ENCODE assay signal across 15 cellular contexts in the genomic region with DNA sequence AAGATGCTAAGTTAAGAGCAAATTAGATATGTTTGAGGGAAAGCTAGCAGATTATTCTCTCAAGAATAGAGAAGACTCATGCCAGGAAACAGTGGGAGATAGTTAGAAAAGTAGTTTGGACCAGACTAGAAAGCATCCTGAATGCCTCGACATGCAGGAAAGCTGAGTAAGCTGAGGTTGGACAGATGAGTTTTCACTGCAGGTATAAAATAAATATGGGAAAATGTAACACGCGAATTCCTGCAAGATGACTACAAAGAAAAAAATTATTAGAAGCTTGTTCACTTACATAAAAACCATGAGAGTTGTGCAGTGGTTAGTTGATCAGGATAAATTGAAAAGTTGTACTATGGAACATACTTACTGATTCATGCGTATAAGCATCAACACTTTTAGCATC.
DNase-seq lines count a peak whose midpoint lies in the region; ATAC-seq, FAIRE-seq and TF ChIP-seq lines count a peak whose summit lies in the region.
"Had no signal": no experiment of that assay in that cellular context is flagged by ENCODE, and none has a peak within 500 bp of the region (broad histone marks: within the 10 kb centered on the region; RNA-seq: fewer than 3 reads in every experiment).

No MANE protein-coding gene starts in this region.

- FAIRE-seq in astrocyte (lab: Jason Lieb, UNC), result no peak

- H3K9ac ChIP-seq in Loucy (ENCODE audit: low read depth, low read length, poor library complexity, severe bottlenecking) (no peak overlapping the region), astrocyte (ENCODE audit: low read length) (peak overlapping the region; percentile 38)
- H3K9ac ChIP-seq: BLaER1, KMS-11, SK-N-SH had no signal

- H3K27me3 ChIP-seq in Loucy (ENCODE audit: insufficient read depth, low read length, poor library complexity, severe bottlenecking) (no peaks in the 10 kb centered on the region), astrocyte (ENCODE audit: insufficient read depth, low read length) (no peaks in the 10 kb centered on the region), foreskin keratinocyte (no peaks in the 10 kb centered on the region)
- H3K27me3 ChIP-seq: BLaER1 had no signal

- peak overlapping the region; percentile 41 for H3K27ac ChIP-seq in astrocyte (ENCODE audit: low read depth, low read length)
- H3K27ac ChIP-seq in foreskin keratinocyte, result no peak overlapping the region
- no peak overlapping the region for H3K27ac ChIP-seq in OCI-LY7 (ENCODE audit: low read depth, low read length, poor library complexity, severe bottlenecking)
- H3K27ac ChIP-seq: BLaER1, KMS-11 had no signal

- CTCF ChIA-PET in OCI-LY7 (lab: Charles Lee; ENCODE audit: unreplicated experiment), result no interaction called here

- H2AFZ ChIP-seq in Loucy (ENCODE audit: low read length), result 0 out of 2 replicates have a peak overlapping the region, but pooled peaks have one; percentile 13
- peak overlapping the region; percentile 37 for H2AFZ ChIP-seq in astrocyte (ENCODE audit: low read depth, low read length)
- H2AFZ ChIP-seq in OCI-LY7 (ENCODE audit: low read length), result no peak overlapping the region
- H2AFZ ChIP-seq: GM23338 had no signal

- H3K27me3 Mint-ChIP-seq in astrocyte (ENCODE audit: low read depth, unreplicated experiment), result no peaks in the 10 kb centered on the region
- no peaks in the 10 kb centered on the region for H3K27me3 Mint-ChIP-seq in activated T-helper 1 cell treated with anti-CD3 and anti-CD28 coated beads, Interleukin-12 subunit alpha, Interleukin-12 subunit beta, Interleukin-2, Interleukin-4 antibody, amounts not matched to agents 30 ng/mL and 10 ng/mL and 1 ng/mL, durations not matched to agents 14 hours and 24 hours and 36 hours (ENCODE audit: insufficient read depth)
- H3K27me3 Mint-ChIP-seq: CD8-positive, alpha-beta memory T cell had no signal

- H3K79me2 ChIP-seq in Loucy (ENCODE audit: insufficient read depth, low read length), result no peaks in the 10 kb centered on the region
- H3K79me2 ChIP-seq in astrocyte (ENCODE audit: insufficient read depth, low read length), result no peaks in the 10 kb centered on the region
- H3K79me2 ChIP-seq in OCI-LY7 (ENCODE audit: insufficient read depth, low read depth, low read length), result no peaks in the 10 kb centered on the region

- ATAC-seq in foreskin keratinocyte, result peak; percentile 78
- ATAC-seq: GM23338 had no signal

- POLR2A ChIA-PET in OCI-LY7 (lab: Charles Lee), result interaction anchor here (0.6 kb wide), 1 partner anchor 1559 kb away, joined by 3 read pairs; no protein-coding TSS in a partner anchor

- peaks cover 11% of the 10 kb centered on the region for H3K4me1 Mint-ChIP-seq in astrocyte (ENCODE audit: low read depth, unreplicated experiment)
- H3K4me1 Mint-ChIP-seq in activated T-helper 1 cell treated with anti-CD3 and anti-CD28 coated beads, Interleukin-12 subunit alpha, Interleukin-12 subunit beta, Interleukin-2, Interleukin-4 antibody, amounts not matched to agents 30 ng/mL and 10 ng/mL and 1 ng/mL, durations not matched to agents 14 hours and 24 hours and 36 hours (ENCODE audit: low read depth), result no peaks in the 10 kb centered on the region
- H3K4me1 Mint-ChIP-seq: CD8-positive, alpha-beta memory T cell had no signal

- H3K36me3 Mint-ChIP-seq in astrocyte (ENCODE audit: low read depth, unreplicated experiment), result no peaks in the 10 kb centered on the region
- no peaks in the 10 kb centered on the region for H3K36me3 Mint-ChIP-seq in activated T-helper 1 cell treated with anti-CD3 and anti-CD28 coated beads, Interleukin-12 subunit alpha, Interleukin-12 subunit beta, Interleukin-2, Interleukin-4 antibody, amounts not matched to agents 30 ng/mL and 10 ng/mL and 1 ng/mL, durations not matched to agents 14 hours and 24 hours and 36 hours (ENCODE audit: low read depth)
- H3K36me3 Mint-ChIP-seq: CD8-positive, alpha-beta memory T cell had no signal

- H3K4me3 Mint-ChIP-seq in astrocyte (ENCODE audit: unreplicated experiment), result no peak overlapping the region
- H3K4me3 Mint-ChIP-seq in activated T-helper 1 cell treated with anti-CD3 and anti-CD28 coated beads, Interleukin-12 subunit alpha, Interleukin-12 subunit beta, Interleukin-2, Interleukin-4 antibody, amounts not matched to agents 30 ng/mL and 10 ng/mL and 1 ng/mL, durations not matched to agents 14 hours and 24 hours and 36 hours, result no peak overlapping the region
- H3K4me3 Mint-ChIP-seq: CD8-positive, alpha-beta memory T cell; GM23338 had no signal

- intact Hi-C loops in activated T-helper 1 cell treated with anti-CD3 and anti-CD28 coated beads, Interleukin-12 subunit alpha, Interleukin-12 subunit beta, Interleukin-2, Interleukin-4 antibody, amounts not matched to agents 30 ng/mL and 10 ng/mL and 1 ng/mL, durations not matched to agents 14 hours and 24 hours and 36 hours (cut with micrococcal nuclease), result no loop called here
- intact Hi-C loops in OCI-LY7 (cut with micrococcal nuclease; ENCODE audit: unreplicated experiment), result no loop called here

- no peaks in the 10 kb centered on the region for H4K20me1 ChIP-seq in Loucy (ENCODE audit: insufficient read depth, low read length, poor library complexity, severe bottlenecking)
- no peaks in the 10 kb centered on the region for H4K20me1 ChIP-seq in astrocyte (ENCODE audit: insufficient read depth, low read length)
- H4K20me1 ChIP-seq in OCI-LY7 (ENCODE audit: insufficient read depth, low read length), result no peaks in the 10 kb centered on the region
- H4K20me1 ChIP-seq: BLaER1 had no signal

- H3K27ac Mint-ChIP-seq in astrocyte (ENCODE audit: unreplicated experiment), result no peak overlapping the region
- no peak overlapping the region for H3K27ac Mint-ChIP-seq in activated T-helper 1 cell treated with anti-CD3 and anti-CD28 coated beads, Interleukin-12 subunit alpha, Interleukin-12 subunit beta, Interleukin-2, Interleukin-4 antibody, amounts not matched to agents 30 ng/mL and 10 ng/mL and 1 ng/mL, durations not matched to agents 14 hours and 24 hours and 36 hours
- H3K27ac Mint-ChIP-seq: CD8-positive, alpha-beta memory T cell; GM23338 had no signal

- DNase-seq in astrocyte (ENCODE audit: low read depth) (peak; percentile 37), foreskin keratinocyte (peak; percentile 89 to 95), DMS 273 treated with DMSO at 0.1 percent for 48 hours (lab: John Stamatoyannopoulos, UW) (no peak), OCI-LY7 (ENCODE audit: low spot score) (no peak)
- DNase-seq in activated T-helper 1 cell treated with anti-CD3 and anti-CD28 coated beads, Interleukin-12 subunit alpha, Interleukin-12 subunit beta, Interleukin-2, Interleukin-4 antibody, amounts not matched to agents 30 ng/mL and 10 ng/mL and 1 ng/mL, durations not matched to agents 14 hours and 24 hours and 36 hours (ENCODE audit: low spot score), result no peak
- DNase-seq in NK-92 treated with Interleukin-12 subunit alpha and Interleukin-12 subunit beta, amount 100 ng/mL, for 24 hours (lab: John Stamatoyannopoulos, UW), result no peak
- DNase-seq: CD8-positive, alpha-beta memory T cell; NCI-H1105 treated with DMSO at 0.1 percent for 48 hours; NCI-H187; NCI-H446; SK-N-SH had no signal

- no peak overlapping the region for H3K4me2 ChIP-seq in Loucy (ENCODE audit: low read depth, low read length, poor library complexity, severe bottlenecking)
- peak overlapping the region; percentile 70 for H3K4me2 ChIP-seq in astrocyte (ENCODE audit: low read length)
- H3K4me2 ChIP-seq in OCI-LY7 (ENCODE audit: low read length), result no peak overlapping the region
- H3K4me2 ChIP-seq: BLaER1, GM23338, KMS-11, SK-N-SH had no signal

- BruUV-seq in OCI-LY7 (replicated peaks; lab: Mats Ljungman, UMichigan), result no TSS peak

- no peaks in the 10 kb centered on the region for H3K9me3 Mint-ChIP-seq in astrocyte (ENCODE audit: unreplicated experiment)
- no peaks in the 10 kb centered on the region for H3K9me3 Mint-ChIP-seq in activated T-helper 1 cell treated with anti-CD3 and anti-CD28 coated beads, Interleukin-12 subunit alpha, Interleukin-12 subunit beta, Interleukin-2, Interleukin-4 antibody, amounts not matched to agents 30 ng/mL and 10 ng/mL and 1 ng/mL, durations not matched to agents 14 hours and 24 hours and 36 hours
- H3K9me3 Mint-ChIP-seq: GM23338 had no signal

- no peak overlapping the region for H3K4me3 ChIP-seq in Loucy (ENCODE audit: low read length, poor library complexity, severe bottlenecking)
- no peak overlapping the region for H3K4me3 ChIP-seq in astrocyte (ENCODE audit: insufficient read depth, low read depth, low read length)
- H3K4me3 ChIP-seq in OCI-LY7 (ENCODE audit: low read depth, low read length, poor library complexity, severe bottlenecking), result no peak overlapping the region
- H3K4me3 ChIP-seq: BLaER1, GM23338 had no signal

- H3K9me2 ChIP-seq in Loucy (replicated peaks; ENCODE audit: low read depth, low read length) (no peaks in the 10 kb centered on the region), OCI-LY7 (ENCODE audit: insufficient read depth, low read length) (no peaks in the 10 kb centered on the region)
- H3K9me2 ChIP-seq: SK-N-SH had no signal

- TF ChIP-seq CTCF in Loucy (conservative IDR thresholded peaks at IDR 0.05; ENCODE audit: low read length), result no peak
- no peak for TF ChIP-seq CTCF in astrocyte (IDR thresholded peaks at IDR 0.05; ENCODE audit: insufficient read depth, low read depth, low read length)
- no peak for TF ChIP-seq CTCF in foreskin keratinocyte (conservative IDR thresholded peaks at IDR 0.05)
- no peak for TF ChIP-seq CTCF in OCI-LY7 (conservative IDR thresholded peaks at IDR 0.05; ENCODE audit: low read length)

- H3K36me3 ChIP-seq in Loucy (ENCODE audit: insufficient read depth, low read length), result no peaks in the 10 kb centered on the region
- no peaks in the 10 kb centered on the region for H3K36me3 ChIP-seq in astrocyte (ENCODE audit: insufficient read depth, low read length)
- H3K36me3 ChIP-seq in OCI-LY7 (ENCODE audit: insufficient read depth, low read length), result no peaks in the 10 kb centered on the region
- H3K36me3 ChIP-seq: BLaER1 had no signal

- no peaks in the 10 kb centered on the region for H3K4me1 ChIP-seq in Loucy (ENCODE audit: insufficient read depth, low read length, poor library complexity, severe bottlenecking)
- H3K4me1 ChIP-seq in astrocyte (ENCODE audit: insufficient read depth, low read length), result peaks cover 11% of the 10 kb centered on the region
- peaks cover 34% of the 10 kb centered on the region for H3K4me1 ChIP-seq in foreskin keratinocyte
- H3K4me1 ChIP-seq in OCI-LY7 (ENCODE audit: insufficient read depth, low read length, poor library complexity, severe bottlenecking), result no peaks in the 10 kb centered on the region
- H3K4me1 ChIP-seq: BLaER1 had no signal

- H3K9me3 ChIP-seq in Loucy (ENCODE audit: insufficient read depth, low read depth, low read length) (no peaks in the 10 kb centered on the region), astrocyte (ENCODE audit: insufficient read depth, low read depth, low read length) (no peaks in the 10 kb centered on the region), OCI-LY7 (ENCODE audit: low read length) (no peaks in the 10 kb centered on the region)
- H3K9me3 ChIP-seq: BLaER1, SK-N-SH had no signal

- H3F3A ChIP-seq in Loucy (ENCODE audit: low read depth), result no peaks in the 10 kb centered on the region

Comparison
In these comparisons a context has a peak if more than half of its experiments do, and no peak if none do; other contexts are left out.
1. DNase-seq: peak in astrocyte (single experiment) and foreskin keratinocyte (2 of 2); none in DMS 273 treated with DMSO at 0.1 percent for 48 hours (single experiment), activated T-helper 1 cell treated with anti-CD3 and anti-CD28 coated beads, Interleukin-12 subunit alpha, Interleukin-12 subunit beta, Interleukin-2, Interleukin-4 antibody, amounts not matched to agents 30 ng/mL and 10 ng/mL and 1 ng/mL, durations not matched to agents 14 hours and 24 hours and 36 hours (single experiment), OCI-LY7 (single experiment) and NK-92 treated with Interleukin-12 subunit alpha and Interleukin-12 subunit beta, amount 100 ng/mL, for 24 hours (single experiment).